ENCODE assay signal across 8 cellular contexts in the genomic region with DNA sequence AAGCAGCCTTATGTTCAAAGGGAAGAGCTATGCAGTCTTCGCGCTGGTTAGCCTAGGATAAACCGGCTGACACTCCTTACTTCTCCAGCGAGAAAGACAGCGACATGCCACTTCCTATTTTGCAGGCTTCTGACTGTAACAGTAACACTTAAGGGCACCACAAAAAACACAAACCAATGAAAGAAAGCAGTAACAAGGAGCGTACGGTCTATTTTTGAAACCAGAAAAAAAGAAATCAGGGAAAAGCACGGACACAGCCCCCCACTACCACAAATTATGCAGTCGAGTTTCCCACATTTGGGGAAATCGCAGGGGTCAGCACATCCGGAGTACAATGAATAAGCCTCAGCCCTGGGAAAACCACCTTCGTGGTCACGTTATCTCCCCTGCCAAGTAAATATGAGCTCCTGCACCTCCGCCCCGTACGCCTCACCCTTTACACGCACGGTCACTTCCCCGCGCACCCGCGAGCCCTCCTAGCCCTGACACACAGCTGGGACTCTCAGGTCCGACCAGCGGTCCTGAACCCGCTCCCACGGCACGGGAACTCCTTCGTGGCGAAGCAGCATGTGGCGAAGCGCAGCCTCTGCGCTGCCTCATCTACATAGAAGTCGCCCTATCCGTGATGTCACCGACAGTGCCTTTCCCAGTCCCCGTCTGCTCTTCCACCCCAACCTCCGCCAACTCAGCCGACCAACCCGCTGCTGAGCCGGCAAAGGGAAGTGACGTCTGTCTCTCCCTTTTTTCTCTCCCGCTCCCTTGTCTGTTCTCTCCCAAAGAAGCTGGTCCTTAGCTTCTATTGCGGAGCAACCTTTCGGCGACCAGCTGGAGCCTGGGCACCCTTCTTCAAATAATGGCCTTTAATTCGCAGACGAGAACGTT. TPM values are rescaled to one million over a fixed set of nuclear protein-coding genes. Genes with fewer than 3 reads are reported as not detected.
DNase-seq lines count a peak whose midpoint lies in the region; ATAC-seq and TF ChIP-seq lines count a peak whose summit lies in the region.

No MANE protein-coding gene starts in this region.

- H3K9ac ChIP-seq in HUES6 (ENCODE audit: low read length): peak overlapping the region; percentile 95

- H3K4me3 ChIP-seq in BJ (ENCODE audit: low read depth, low read length): peak overlapping the region; percentile 48
- peak overlapping the region; percentile 60 for H3K4me3 ChIP-seq in HUES6 (ENCODE audit: low read depth, low read length)
- H3K4me3 ChIP-seq in vagina: peak overlapping the region; percentile 43 to 51

- intact Hi-C loops in left cardiac atrium (cut with DNase I) (no loop called here), posterior vena cava (cut with DNase I) (no loop called here), vagina (cut with DNase I) (no loop called here)

- peak in 1 of 2 donors; percentile 40 for TF ChIP-seq POLR2A in vagina (IDR thresholded peaks at IDR 0.05)

- POLR2A ChIA-PET in BJ (lab: Charles Lee): no interaction called here

- DNase-seq in BJ (ENCODE audit: low read depth) (peak; percentile 47), SKM-1 (lab: John Stamatoyannopoulos, UW; ENCODE audit: unreplicated experiment) (peak; percentile 97), amniotic stem cell (lab: John Stamatoyannopoulos, UW) (peak; percentile 75), left cardiac atrium (peak; percentile 75), posterior vena cava (ENCODE audit: low spot score) (peak; percentile 88), vagina (ENCODE audit: extremely low spot score in 2 of 2) (peak in 1 of 2 donors; percentile 87)

- ATAC-seq in GM19452 (IDR thresholded peaks at IDR 0.05; ENCODE audit: unreplicated experiment) (peak; percentile 71), left cardiac atrium (peak; percentile 89 to 91)

- CTCF ChIA-PET in BJ (lab: Yijun Ruan, JAX): no interaction called here

- H3K4me1 ChIP-seq in HUES6 (ENCODE audit: control insufficient read depth, insufficient read depth, low read length): peaks cover 10% of the 10 kb centered on the region
- H3K4me1 ChIP-seq in vagina: peaks cover 11% of the 10 kb centered on the region

- no peak for TF ChIP-seq CTCF in BJ (IDR thresholded peaks at IDR 0.05; ENCODE audit: insufficient read depth, low read depth, low read length)
- no peak for TF ChIP-seq CTCF in vagina (IDR thresholded peaks at IDR 0.05)

- H3K9me3 ChIP-seq in HUES6 (ENCODE audit: control insufficient read depth, insufficient read depth, low read depth, low read length) (no peaks in the 10 kb centered on the region), vagina (no peaks in the 10 kb centered on the region)

- H3K27me3 ChIP-seq in BJ (ENCODE audit: control insufficient read depth, insufficient read depth, low read length): no peaks in the 10 kb centered on the region
- no peaks in the 10 kb centered on the region for H3K27me3 ChIP-seq in HUES6 (ENCODE audit: control insufficient read depth, insufficient read depth, low read length)
- H3K27me3 ChIP-seq in vagina: no peaks in the 10 kb centered on the region

- no peaks in the 10 kb centered on the region for H3K36me3 ChIP-seq in BJ (ENCODE audit: control insufficient read depth, insufficient read depth, low read length)
- no peaks in the 10 kb centered on the region for H3K36me3 ChIP-seq in HUES6 (ENCODE audit: control insufficient read depth, insufficient read depth, low read length)
- H3K36me3 ChIP-seq in vagina: no peaks in the 10 kb centered on the region

- peak overlapping the region; percentile 99 for H3K27ac ChIP-seq in HUES6 (ENCODE audit: low read depth, low read length)
- peak overlapping the region; percentile 79 for H3K27ac ChIP-seq in vagina

RNA-seq across cellular contexts. Expression of gene PPIAL4F, which starts 40.9 kb away (rescaled TPM):
- not detected in 2 replicates for polyA plus RNA-seq in BJ (2011; rRNA removed)
- not detected in 2 replicates for polyA minus RNA-seq in BJ (2011; rRNA and poly(A)+ RNA removed)
- not detected for total RNA-seq in left cardiac atrium
- not detected for total RNA-seq in posterior vena cava
- not detected for total RNA-seq in vagina
